In genomic region chr11:61069427-61069826, GRCh38 we compare ENCODE assay signal across 28 cellular contexts. TPM values are rescaled to one million over a fixed set of nuclear protein-coding genes. Genes with fewer than 3 reads are reported as not detected.
DNase-seq lines count a peak whose midpoint lies in the region; ATAC-seq and TF ChIP-seq lines count a peak whose summit lies in the region.
"Had no signal": no experiment of that assay in that cellular context is flagged by ENCODE, and none has a peak within 500 bp of the region (broad histone marks: within the 10 kb centered on the region; RNA-seq: fewer than 3 reads in every experiment).

No MANE protein-coding gene starts in this region.

- DNase-seq in T-helper 2 cell treated with Interferon-gamma antibody and Interleukin-4, amounts not matched to agents 5 μg/mL and 100 μg/mL, for 36 hours (ENCODE audit: low spot score): no peak
- DNase-seq in T-helper 2 cell: no peak
- no peak for DNase-seq in CD4-positive, alpha-beta memory T cell
- no peak for DNase-seq in activated CD8-positive, alpha-beta T cell treated with anti-CD3 and anti-CD28 coated beads for 36 hours
- no peak for DNase-seq in glutamatergic neuron
- DNase-seq in ACHN: no peak
- no peak for DNase-seq in GM19240 (ENCODE audit: insufficient read length, low spot score)
- no peak for DNase-seq in heart right ventricle
- DNase-seq: cerebellar nuclear complex; effector CD8-positive, alpha-beta T cell; esophagus squamous epithelium; GDM1; HFFc6; left cardiac atrium; NCI-H1436; NCI-H2171; NCI-H69; spleen; stimulated activated CD4-positive, alpha-beta T cell treated with anti-CD3 and anti-CD28 coated beads, Interleukin-4, amount 100 ng/mL, for 4 hours; T-helper 9 cell had no signal

- POLR2A ChIA-PET in CD4-positive, alpha-beta memory T cell (lab: Charles Lee; ENCODE audit: partially characterized antibody): interaction anchor here (1.2 to 26.1 kb wide), 6 partner anchors 9 to 92 kb away, joined by 4 to 1022 read pairs (median 42); no protein-coding TSS in a partner anchor
- POLR2A ChIA-PET in activated CD8-positive, alpha-beta T cell treated with anti-CD3 and anti-CD28 coated beads for 36 hours (lab: Charles Lee): interaction anchor here (0.9 to 6.4 kb wide), 6 partner anchors 8 to 92 kb away, joined by 3 to 42 read pairs (median 6); no protein-coding TSS in a partner anchor

- no peak overlapping the region for H3K27ac ChIP-seq in CD4-positive, alpha-beta memory T cell (ENCODE audit: low read depth, low read length)
- H3K27ac ChIP-seq in heart right ventricle: no peak overlapping the region
- H3K27ac ChIP-seq: 22Rv1, esophagus squamous epithelium, HL-60, SJSA1 had no signal

- H3K4me1 ChIP-seq in CD4-positive, alpha-beta memory T cell (ENCODE audit: insufficient read depth, low read length): peaks cover 94% of the 10 kb centered on the region
- H3K4me1 ChIP-seq in heart right ventricle: peaks cover 0 to 27% (median 16%) of the 10 kb centered on the region in 9 donors
- H3K4me1 ChIP-seq: esophagus squamous epithelium, SJSA1 had no signal

- no peaks in the 10 kb centered on the region for H3K27me3 Mint-ChIP-seq in T-helper 2 cell treated with Interferon-gamma antibody and Interleukin-4, amounts not matched to agents 5 μg/mL and 100 μg/mL, for 36 hours (ENCODE audit: low read depth)
- no peaks in the 10 kb centered on the region for H3K27me3 Mint-ChIP-seq in CD4-positive, alpha-beta memory T cell
- H3K27me3 Mint-ChIP-seq in activated CD8-positive, alpha-beta T cell treated with anti-CD3 and anti-CD28 coated beads for 36 hours: no peaks in the 10 kb centered on the region
- peaks cover 5% of the 10 kb centered on the region for H3K27me3 Mint-ChIP-seq in glutamatergic neuron (ENCODE audit: unreplicated experiment)

- peaks cover 41% of the 10 kb centered on the region for H3K36me3 Mint-ChIP-seq in T-helper 2 cell treated with Interferon-gamma antibody and Interleukin-4, amounts not matched to agents 5 μg/mL and 100 μg/mL, for 36 hours (ENCODE audit: low read depth)
- peaks cover 3 to 5% of the 10 kb centered on the region in 2 donors for H3K36me3 Mint-ChIP-seq in CD4-positive, alpha-beta memory T cell
- peaks cover 65% of the 10 kb centered on the region for H3K36me3 Mint-ChIP-seq in activated CD8-positive, alpha-beta T cell treated with anti-CD3 and anti-CD28 coated beads for 36 hours (ENCODE audit: low read depth)
- H3K36me3 Mint-ChIP-seq in glutamatergic neuron (ENCODE audit: unreplicated experiment): no peaks in the 10 kb centered on the region

- no peaks in the 10 kb centered on the region for H3K9me3 Mint-ChIP-seq in T-helper 2 cell treated with Interferon-gamma antibody and Interleukin-4, amounts not matched to agents 5 μg/mL and 100 μg/mL, for 36 hours
- H3K9me3 Mint-ChIP-seq in CD4-positive, alpha-beta memory T cell: peaks cover 0 to 1% (median 0%) of the 10 kb centered on the region in 8 donors
- H3K9me3 Mint-ChIP-seq in activated CD8-positive, alpha-beta T cell treated with anti-CD3 and anti-CD28 coated beads for 36 hours: no peaks in the 10 kb centered on the region
- H3K9me3 Mint-ChIP-seq in glutamatergic neuron (ENCODE audit: unreplicated experiment): peaks cover 13% of the 10 kb centered on the region
- H3K9me3 Mint-ChIP-seq: HFFc6 had no signal

- WGBS in heart right ventricle, 2 donors: 84 to 94% methylated on average over 4 of the region's 4 CpGs

- ATAC-seq in activated CD8-positive, alpha-beta T cell treated with anti-CD3 and anti-CD28 coated beads for 36 hours: no peak
- no peak for ATAC-seq in heart right ventricle
- ATAC-seq: activated CD4-positive, CD25-positive, alpha-beta regulatory T cell treated with anti-CD3 and anti-CD28 coated beads, Interleukin-2, amount 50 U/mL, for 24 hours; GM12878; left cardiac atrium had no signal

- no peak for TF ChIP-seq CTCF in activated CD8-positive, alpha-beta T cell treated with anti-CD3 and anti-CD28 coated beads for 36 hours (IDR thresholded peaks at IDR 0.05)
- TF ChIP-seq CTCF in glutamatergic neuron (IDR thresholded peaks at IDR 0.05; ENCODE audit: partially characterized antibody, unreplicated experiment) (no peak), heart right ventricle (IDR thresholded peaks at IDR 0.05) (no peak)

- H3K27ac Mint-ChIP-seq in T-helper 2 cell treated with Interferon-gamma antibody and Interleukin-4, amounts not matched to agents 5 μg/mL and 100 μg/mL, for 36 hours: peak overlapping the region; percentile 34
- peak overlapping the region; percentile 48 to 96 (median 79) for H3K27ac Mint-ChIP-seq in CD4-positive, alpha-beta memory T cell
- peak overlapping the region; percentile 37 for H3K27ac Mint-ChIP-seq in activated CD8-positive, alpha-beta T cell treated with anti-CD3 and anti-CD28 coated beads for 36 hours
- peak overlapping the region; percentile 52 for H3K27ac Mint-ChIP-seq in glutamatergic neuron (ENCODE audit: unreplicated experiment)
- H3K27ac Mint-ChIP-seq: HFFc6 had no signal

- intact Hi-C loops in CD4-positive, alpha-beta memory T cell (cut with micrococcal nuclease): no loop called here
- intact Hi-C loops in activated CD8-positive, alpha-beta T cell treated with anti-CD3 and anti-CD28 coated beads for 36 hours (cut with micrococcal nuclease): loop anchor here (5.0 kb wide), 1 partner anchor 43 kb away; no protein-coding TSS in a partner anchor
- intact Hi-C loops in heart right ventricle (cut with DNase I): loop anchor here in 1 of 10 donors (10.0 kb wide), 1 partner anchor 45 kb away; no protein-coding TSS in a partner anchor

- H3K4me3 Mint-ChIP-seq in T-helper 2 cell treated with Interferon-gamma antibody and Interleukin-4, amounts not matched to agents 5 μg/mL and 100 μg/mL, for 36 hours: peak overlapping the region; percentile 41
- peak overlapping the region in 4 of 8 donors; percentile 20 to 51 (median 34) for H3K4me3 Mint-ChIP-seq in CD4-positive, alpha-beta memory T cell
- H3K4me3 Mint-ChIP-seq in activated CD8-positive, alpha-beta T cell treated with anti-CD3 and anti-CD28 coated beads for 36 hours: no peak overlapping the region
- H3K4me3 Mint-ChIP-seq in glutamatergic neuron (ENCODE audit: unreplicated experiment): no peak overlapping the region
- H3K4me3 Mint-ChIP-seq: HFFc6 had no signal

- H3K4me3 ChIP-seq in CD4-positive, alpha-beta memory T cell (ENCODE audit: low read length in 2 of 2): no peak overlapping the region
- H3K4me3 ChIP-seq in heart right ventricle: no peak overlapping the region
- H3K4me3 ChIP-seq: esophagus squamous epithelium, GM12878, SJSA1, spleen had no signal

- CTCF ChIA-PET in CD4-positive, alpha-beta memory T cell (lab: Charles Lee; ENCODE audit: partially characterized antibody): interaction anchor here (1.3 to 2.1 kb wide), 2 partner anchors 11 to 22 kb away, joined by 4 to 6 read pairs; no protein-coding TSS in a partner anchor
- CTCF ChIA-PET in activated CD8-positive, alpha-beta T cell treated with anti-CD3 and anti-CD28 coated beads for 36 hours (lab: Charles Lee): interaction anchor here (1.2 to 3.1 kb wide), 2 partner anchors 23 to 60 kb away, joined by 3 to 11 read pairs; no protein-coding TSS in a partner anchor

- no peaks in the 10 kb centered on the region for H3K9me3 ChIP-seq in CD4-positive, alpha-beta memory T cell (ENCODE audit: control insufficient read depth in 1 of 2, low read length in 2 of 2)
- H3K9me3 ChIP-seq in heart right ventricle: no peaks in the 10 kb centered on the region
- H3K9me3 ChIP-seq: esophagus squamous epithelium, SJSA1 had no signal

- in situ Hi-C loops in ACHN (cut with HindIII; ENCODE audit: low pct_ligation_motif_present, low pct_unique_long_range_greater_than_20kb, low sequenced_read_pairs): no loop called here

- H3K27me3 ChIP-seq in CD4-positive, alpha-beta memory T cell (ENCODE audit: insufficient read depth, low read length): no peaks in the 10 kb centered on the region
- H3K27me3 ChIP-seq in heart right ventricle: no peaks in the 10 kb centered on the region
- H3K27me3 ChIP-seq: esophagus squamous epithelium, spleen had no signal

- H3K36me3 ChIP-seq in CD4-positive, alpha-beta memory T cell (ENCODE audit: insufficient read depth, low read length): no peaks in the 10 kb centered on the region
- H3K36me3 ChIP-seq in heart right ventricle: no peaks in the 10 kb centered on the region
- H3K36me3 ChIP-seq: esophagus squamous epithelium, SJSA1, spleen had no signal

- H3K4me1 Mint-ChIP-seq in T-helper 2 cell treated with Interferon-gamma antibody and Interleukin-4, amounts not matched to agents 5 μg/mL and 100 μg/mL, for 36 hours (ENCODE audit: low read depth): peaks cover 83% of the 10 kb centered on the region
- peaks cover 52 to 91% (median 77%) of the 10 kb centered on the region in 4 donors for H3K4me1 Mint-ChIP-seq in CD4-positive, alpha-beta memory T cell
- peaks cover 87% of the 10 kb centered on the region for H3K4me1 Mint-ChIP-seq in activated CD8-positive, alpha-beta T cell treated with anti-CD3 and anti-CD28 coated beads for 36 hours (ENCODE audit: low read depth)
- H3K4me1 Mint-ChIP-seq in glutamatergic neuron (ENCODE audit: low read depth, unreplicated experiment): peaks cover 25% of the 10 kb centered on the region

RNA-seq across cellular contexts. Expression of gene CD5, which starts 32.9 kb away (rescaled TPM):
- 100 to 1,000 TPM; 283 to 289 TPM for total RNA-seq in CD4-positive, alpha-beta memory T cell
- 100 to 1,000 TPM; 170 to 323 TPM for polyA plus RNA-seq in CD4-positive, alpha-beta memory T cell
- total RNA-seq in activated CD8-positive, alpha-beta T cell treated with anti-CD3 and anti-CD28 coated beads for 36 hours: 100 to 1,000 TPM; 214 to 215 TPM
- total RNA-seq in glutamatergic neuron (ENCODE audit: unreplicated experiment) (not detected), heart right ventricle (1 to 10 TPM in 1 of 10 donors, under 1 TPM in 6, not detected in 3; 0.07 to 5.7 (median 0.38) TPM)
- polyA plus RNA-seq in heart right ventricle: under 1 TPM in 1 of 2 donors, not detected in 1; 0.12 TPM
- total RNA-seq: astrocyte, HFFc6, MCF 10A, SJSA1, urinary bladder had no signal

Comparison
In these comparisons a context has a peak if more than half of its experiments do, and no peak if none do; other contexts are left out.
1. RNA of gene CD5, which starts 32.9 kb away (total RNA-seq): 283 to 289 TPM in CD4-positive, alpha-beta memory T cell and 214 to 215 TPM in activated CD8-positive, alpha-beta T cell treated with anti-CD3 and anti-CD28 coated beads for 36 hours; 0.07 to 5.7 TPM in heart right ventricle and not detected in glutamatergic neuron (single experiment); every median in the first group is over 10 times any median in the second.
2. Peak in every context shown above with its lines, with median percentiles within 50 percentile points of each other: H3K27ac Mint-ChIP-seq.